ENCODE assay signal across 1 cellular context in the genomic region with DNA sequence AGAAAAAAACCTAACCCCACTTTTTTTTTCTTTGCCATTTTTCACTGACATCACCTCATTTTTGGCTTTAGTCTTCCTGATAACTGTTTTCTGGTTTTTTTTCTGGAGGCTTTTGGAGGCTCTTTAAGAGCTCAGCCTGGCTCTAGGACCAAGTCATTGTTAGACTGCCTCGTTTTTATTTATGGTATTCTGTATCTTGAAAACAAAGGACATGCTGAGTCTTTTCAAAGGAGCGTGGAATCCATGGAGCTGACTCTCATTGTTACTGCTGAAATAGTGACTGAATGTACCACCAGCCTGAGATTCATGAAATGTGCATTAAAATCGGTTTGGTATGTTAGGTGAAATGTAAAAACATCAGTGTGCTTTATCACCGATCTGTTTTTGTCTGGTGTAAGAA.
TF ChIP-seq lines count a peak whose summit lies in the region.

No MANE protein-coding gene starts in this region.

TF ChIP-seq in GM12878, 131 proteins besides CTCF, POLR2A, EP300 and RAD21:
- no peak for TF ChIP-seq CEBPB (IDR thresholded peaks at IDR 0.05; ENCODE audit: borderline replicate concordance in 1 of 2, low read depth in 2 of 2, low read length in 2 of 2)
- no peak for TF ChIP-seq KLF5 (IDR thresholded peaks at IDR 0.05; ENCODE audit: partially characterized antibody)
- TF ChIP-seq SUPT20H (IDR thresholded peaks at IDR 0.05; ENCODE audit: borderline replicate concordance, control insufficient read depth, low read depth, low read length) = no peak
- TF ChIP-seq DPF2 (IDR thresholded peaks at IDR 0.05) = no peak
- TF ChIP-seq RBBP5 (conservative IDR thresholded peaks at IDR 0.05) = no peak
